In genomic region chr20:10673831-10674683, GRCh38 we compare ENCODE assay signal across 1 cellular context.
TF ChIP-seq lines count a peak whose summit lies in the region.

Gene JAG1, minus strand, starts transcription at chr20:10673999. Its CDS starts 469 bp downstream, at chr20:10673530.

TF ChIP-seq in WTC11, 78 proteins besides CTCF, POLR2A, EP300 and RAD21 (continued from another document):
- TF ChIP-seq ZNF512 (CRISPR knock-in tag; IDR thresholded peaks at IDR 0.05; ENCODE audit: borderline replicate concordance) (0 out of 2 replicates have a peak, but pooled peaks have one; percentile 11), JAZF1 (CRISPR knock-in tag; IDR thresholded peaks at IDR 0.05) (no peak), SP1 (CRISPR knock-in tag; conservative IDR thresholded peaks at IDR 0.05) (peak; percentile 63; the same call in 1 of the 2 replicates), ZNF423 (CRISPR knock-in tag; IDR thresholded peaks at IDR 0.05) (peak; percentile 84), AR (CRISPR knock-in tag; IDR thresholded peaks at IDR 0.05) (no peak), ZNF263 (CRISPR knock-in tag; IDR thresholded peaks at IDR 0.05; ENCODE audit: low read depth) (no peak), IRF2 (CRISPR knock-in tag; IDR thresholded peaks at IDR 0.05; ENCODE audit: borderline replicate concordance, low read depth) (no peak), NFYB (CRISPR knock-in tag; conservative IDR thresholded peaks at IDR 0.05; ENCODE audit: low read depth) (no peak), FOXP4 (CRISPR knock-in tag; IDR thresholded peaks at IDR 0.05) (0 out of 2 replicates have a peak, but pooled peaks have one; percentile 23), TCF7 (CRISPR knock-in tag; IDR thresholded peaks at IDR 0.05; ENCODE audit: low read depth) (no peak), ZNF232 (CRISPR knock-in tag; IDR thresholded peaks at IDR 0.05) (no peak), USF2 (CRISPR knock-in tag; IDR thresholded peaks at IDR 0.05) (0 out of 2 replicates have a peak, but pooled peaks have one; percentile 15), RORB (CRISPR knock-in tag; IDR thresholded peaks at IDR 0.05) (no peak), AFF4 (CRISPR knock-in tag; IDR thresholded peaks at IDR 0.05; ENCODE audit: borderline replicate concordance) (no peak), MAX (CRISPR knock-in tag; IDR thresholded peaks at IDR 0.05) (0 out of 2 replicates have a peak, but pooled peaks have one; percentile 7), HMGA2 (CRISPR knock-in tag; IDR thresholded peaks at IDR 0.05) (no peak)
TF ChIP-seq in WTC11: peak in this region for 10.
